ENCODE assay signal across 6 cellular contexts in the genomic region with DNA sequence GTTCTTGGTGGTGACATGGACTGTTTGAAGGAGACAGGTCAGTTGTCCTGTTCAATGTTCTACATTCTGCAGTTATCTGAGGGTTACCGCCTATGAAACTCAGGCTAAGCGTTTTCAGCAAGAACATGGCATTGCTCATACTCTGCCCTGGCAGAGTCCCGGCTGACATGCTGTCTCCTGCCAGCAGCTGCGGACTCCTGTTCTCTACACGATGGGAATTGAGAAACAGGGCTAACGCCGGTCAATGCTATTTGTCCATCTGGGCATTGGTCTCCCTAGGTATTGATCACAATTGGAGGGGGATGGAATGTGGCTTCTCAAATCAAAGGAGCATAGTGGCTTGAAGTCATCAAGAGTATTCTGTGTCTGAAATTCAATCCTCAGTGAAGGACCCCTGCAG. TPM values are rescaled to one million over a fixed set of nuclear protein-coding genes. Genes with fewer than 3 reads are reported as not detected.
"Had no signal": no experiment of that assay in that cellular context is flagged by ENCODE, and none has a peak within 500 bp of the region (broad histone marks: within the 10 kb centered on the region; RNA-seq: fewer than 3 reads in every experiment).

No MANE protein-coding gene starts in this region.

RNA-seq across cellular contexts. Expression of a gene that starts 20.6 kb away (rescaled TPM):
- total RNA-seq: OCI-LY7, Right ventricle myocardium inferior, Right ventricle myocardium superior, SJSA1, SK-MEL-5 had no signal
- polyA plus RNA-seq: SK-N-SH had no signal

RNA-seq across cellular contexts. Expression of a gene that starts 23.1 kb away (rescaled TPM):
- total RNA-seq: OCI-LY7 had no signal
